Comparison of ENCODE assay signal across 1 cellular context in the genomic region with DNA sequence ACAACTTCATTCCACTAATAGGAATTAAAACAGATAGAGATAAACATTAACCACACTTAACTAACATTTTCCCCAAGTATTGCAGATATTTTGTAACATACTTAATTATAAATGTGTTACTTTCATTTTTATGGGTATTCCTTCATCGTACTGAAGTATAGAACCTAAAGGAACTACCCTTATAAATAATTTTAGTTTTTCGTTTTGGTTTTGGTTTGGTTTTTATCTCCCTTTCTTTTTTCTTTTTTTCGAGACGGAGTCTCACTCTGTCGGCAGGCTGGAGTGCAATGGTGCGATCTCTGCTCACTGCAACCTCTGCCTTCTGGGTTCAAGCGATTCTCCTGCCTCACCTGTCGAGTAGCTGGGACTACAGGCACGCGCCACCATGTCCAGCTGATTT.
TF ChIP-seq lines count a peak whose summit lies in the region.

No MANE protein-coding gene starts in this region.

TF ChIP-seq in K562, 482 proteins besides CTCF, POLR2A, EP300 and RAD21 (continued from another document):
- no peak for TF ChIP-seq ZBTB5 (IDR thresholded peaks at IDR 0.05)
- no peak for TF ChIP-seq NFRKB (IDR thresholded peaks at IDR 0.05; ENCODE audit: low read depth)
- TF ChIP-seq, protein P1, sequence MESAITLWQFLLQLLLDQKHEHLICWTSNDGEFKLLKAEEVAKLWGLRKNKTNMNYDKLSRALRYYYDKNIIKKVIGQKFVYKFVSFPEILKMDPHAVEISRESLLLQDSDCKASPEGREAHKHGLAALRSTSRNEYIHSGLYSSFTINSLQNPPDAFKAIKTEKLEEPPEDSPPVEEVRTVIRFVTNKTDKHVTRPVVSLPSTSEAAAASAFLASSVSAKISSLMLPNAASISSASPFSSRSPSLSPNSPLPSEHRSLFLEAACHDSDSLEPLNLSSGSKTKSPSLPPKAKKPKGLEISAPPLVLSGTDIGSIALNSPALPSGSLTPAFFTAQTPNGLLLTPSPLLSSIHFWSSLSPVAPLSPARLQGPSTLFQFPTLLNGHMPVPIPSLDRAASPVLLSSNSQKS (CRISPR knock-in tag; IDR thresholded peaks at IDR 0.05): no peak
- TF ChIP-seq TARDBP (IDR thresholded peaks at IDR 0.05): no peak
